In genomic region chr18:4208408-4208807, GRCh38 we compare ENCODE assay signal across 18 cellular contexts.
A peak's percentile ranks its signal among the peaks of the same experiment; 100 is the strongest.
DNase-seq lines count a peak whose midpoint lies in the region; ATAC-seq, FAIRE-seq and TF ChIP-seq lines count a peak whose summit lies in the region.
"Had no signal": no experiment of that assay in that cellular context is flagged by ENCODE, and none has a peak within 500 bp of the region (broad histone marks: within the 10 kb centered on the region; RNA-seq: fewer than 3 reads in every experiment).

No MANE protein-coding gene starts in this region.

- FAIRE-seq in K562 (lab: Jason Lieb, UNC) = no peak
- FAIRE-seq: GM12891, GM18507 had no signal

- TF ChIP-seq CTCF in K562 (IDR thresholded peaks at IDR 0.05 in 2 of 3, conservative IDR thresholded peaks at IDR 0.05 in 1 of 3; ENCODE audit: insufficient read depth in 2 of 3, low read depth in 1 of 3, low read length in 3 of 3) = no peak
- no peak for TF ChIP-seq CTCF in CD4-positive, alpha-beta T cell (IDR thresholded peaks at IDR 0.05)

- CTCF ChIA-PET in K562 (lab: Yijun Ruan, JAX; ENCODE audit: low intra/inter-chr PET ratio) = no interaction called here
- CTCF ChIA-PET in CD4-positive, alpha-beta T cell (lab: Charles Lee) = no interaction called here

- no peak overlapping the region for H3K27ac ChIP-seq in K562 (ENCODE audit: extremely low read depth, low read depth, low read length)
- no peak overlapping the region for H3K27ac ChIP-seq in CD4-positive, alpha-beta T cell (ENCODE audit: low read depth, low read length)
- H3K27ac ChIP-seq: GM23248 had no signal

- H3K27me3 Mint-ChIP-seq in CD4-positive, alpha-beta T cell = no peaks in the 10 kb centered on the region

- no peak overlapping the region for H3K27ac Mint-ChIP-seq in CD4-positive, alpha-beta T cell
- H3K27ac Mint-ChIP-seq: CD8-positive, alpha-beta T cell had no signal

- H3K4me2 ChIP-seq in K562 (ENCODE audit: insufficient read depth, low read length) = no peak overlapping the region

- no peaks in the 10 kb centered on the region for H3K9me1 ChIP-seq in K562 (ENCODE audit: control insufficient read depth, insufficient read depth, low read length)

- H4K20me1 ChIP-seq in K562 (replicated peaks; ENCODE audit: control insufficient read depth, insufficient read depth, low read length) = no peaks in the 10 kb centered on the region

- ATAC-seq in K562 (no peak), GM19324 (IDR thresholded peaks at IDR 0.05; ENCODE audit: low FRiP score, unreplicated experiment) (no peak)
- no peak for ATAC-seq in CD4-positive, alpha-beta T cell (ENCODE audit: poor library complexity)
- ATAC-seq: CD8-positive, alpha-beta T cell; HCT116 had no signal

- no peaks in the 10 kb centered on the region for H3K4me1 ChIP-seq in K562 (replicated peaks in 1 of 2; ENCODE audit: control insufficient read depth in 2 of 2, insufficient read depth in 2 of 2, low read length in 2 of 2)
- H3K4me1 ChIP-seq: Caco-2 had no signal

- TF ChIP-seq POLR2A in K562 (conservative IDR thresholded peaks at IDR 0.05) = no peak

- H3K27me3 ChIP-seq in K562 (ENCODE audit: control insufficient read depth in 2 of 2, insufficient read depth in 2 of 2, low read length in 2 of 2) = no peaks in the 10 kb centered on the region
- H3K27me3 ChIP-seq in CD4-positive, alpha-beta T cell (ENCODE audit: control insufficient read depth, insufficient read depth, low read length) = no peaks in the 10 kb centered on the region

- POLR2A ChIA-PET in K562 (lab: Yijun Ruan, JAX) = interaction anchor here (0.8 kb wide), 1 partner anchor 63 kb away, joined by 3 read pairs; no protein-coding TSS in a partner anchor
- POLR2A ChIA-PET in CD4-positive, alpha-beta T cell (lab: Charles Lee) = no interaction called here

- no peak for TF ChIP-seq RAD21 in K562 (CRISPR knock-in tag; conservative IDR thresholded peaks at IDR 0.05 in 1 of 2, IDR thresholded peaks at IDR 0.05 in 1 of 2)

- 5% methylated on average over 1 of the region's 1 CpG for WGBS in K562 (ENCODE audit: insufficient coverage, low coverage, missing lambda C conversion rate)

- DNase-seq in DMS 273 treated with DMSO at 0.1 percent for 48 hours (lab: John Stamatoyannopoulos, UW) (peak; percentile 42), NCI-H2171 (lab: John Stamatoyannopoulos, UW) (peak; percentile 15), K562 (ENCODE audit: extremely low read depth in 1 of 4, low spot score in 3 of 4) (no peak), superior temporal gyrus (ENCODE audit: extremely low spot score) (peak; percentile 20), retina (no peak)
- DNase-seq in CD4-positive, alpha-beta T cell = no peak
- DNase-seq: C1 segment of cervical spinal cord; Caco-2; CD8-positive, alpha-beta T cell; DMS53; DMS79 treated with DMSO at 0.1 percent for 48 hours; GF-D8; GM23248; H9 had no signal

- H3K9ac ChIP-seq in K562 (ENCODE audit: insufficient read depth in 1 of 2, low read depth in 2 of 2, low read length in 2 of 2) = no peak overlapping the region
- H3K9ac ChIP-seq: GM23248 had no signal

- H3K36me3 Mint-ChIP-seq in CD4-positive, alpha-beta T cell (ENCODE audit: low read depth) = no peaks in the 10 kb centered on the region
- H3K36me3 Mint-ChIP-seq: CD8-positive, alpha-beta T cell had no signal

- intact Hi-C loops in K562 (cut with micrococcal nuclease) = no loop called here
- intact Hi-C loops in CD4-positive, alpha-beta T cell (cut with DNase I, micrococcal nuclease) = no loop called here

- in situ Hi-C loops in K562 (cut with MboI) = no loop called here

- BruUV-seq in K562 (replicated peaks; lab: Mats Ljungman, UMichigan) = no TSS peak

- no peak overlapping the region for H3K4me3 ChIP-seq in K562
- H3K4me3 ChIP-seq: GM23248 had no signal

- H3K36me3 ChIP-seq in K562 (ENCODE audit: control insufficient read depth, insufficient read depth, low read length) = no peaks in the 10 kb centered on the region

- no peaks in the 10 kb centered on the region for H3K79me2 ChIP-seq in K562 (ENCODE audit: control insufficient read depth, insufficient read depth, low read length)

- TF ChIP-seq EP300 in K562 (IDR thresholded peaks at IDR 0.05; ENCODE audit: low read length) = no peak

- no peak overlapping the region for H3K4me3 Mint-ChIP-seq in CD4-positive, alpha-beta T cell
- H3K4me3 Mint-ChIP-seq: CD8-positive, alpha-beta T cell; H9 had no signal

- H3K9me3 ChIP-seq in K562 (replicated peaks; ENCODE audit: control insufficient read depth, insufficient read depth, low read depth, low read length) = no peaks in the 10 kb centered on the region
- no peaks in the 10 kb centered on the region for H3K9me3 ChIP-seq in CD4-positive, alpha-beta T cell (ENCODE audit: control insufficient read depth, low read length)
- H3K9me3 ChIP-seq: Caco-2 had no signal

- H3K4me1 Mint-ChIP-seq in CD4-positive, alpha-beta T cell (ENCODE audit: low read depth) = no peaks in the 10 kb centered on the region

- no peaks in the 10 kb centered on the region for H3K9me3 Mint-ChIP-seq in CD4-positive, alpha-beta T cell
- H3K9me3 Mint-ChIP-seq: H9 had no signal

- H2AFZ ChIP-seq in K562 (ENCODE audit: low read depth, low read length) = no peak overlapping the region
- H2AFZ ChIP-seq: GM23248 had no signal

TF ChIP-seq in K562, 482 proteins besides CTCF, POLR2A, EP300 and RAD21:
- TF ChIP-seq CEBPB (tag; IDR thresholded peaks at IDR 0.05) (peak; percentile 33; the same call in 1 of the 2 replicates), ELF2 (CRISPR knock-in tag; IDR thresholded peaks at IDR 0.05) (no peak), ZNF778 (CRISPR knock-in tag; IDR thresholded peaks at IDR 0.05) (no peak)

Comparison
In these comparisons a context has a peak if more than half of its experiments do, and no peak if none do; other contexts are left out.
1. DNase-seq: peak in DMS 273 treated with DMSO at 0.1 percent for 48 hours (single experiment), NCI-H2171 (single experiment) and superior temporal gyrus (single experiment); none in K562 (0 of 4), CD4-positive, alpha-beta T cell (0 of 10) and retina (single experiment).